ENCODE assay signal across 18 cellular contexts in the genomic region with DNA sequence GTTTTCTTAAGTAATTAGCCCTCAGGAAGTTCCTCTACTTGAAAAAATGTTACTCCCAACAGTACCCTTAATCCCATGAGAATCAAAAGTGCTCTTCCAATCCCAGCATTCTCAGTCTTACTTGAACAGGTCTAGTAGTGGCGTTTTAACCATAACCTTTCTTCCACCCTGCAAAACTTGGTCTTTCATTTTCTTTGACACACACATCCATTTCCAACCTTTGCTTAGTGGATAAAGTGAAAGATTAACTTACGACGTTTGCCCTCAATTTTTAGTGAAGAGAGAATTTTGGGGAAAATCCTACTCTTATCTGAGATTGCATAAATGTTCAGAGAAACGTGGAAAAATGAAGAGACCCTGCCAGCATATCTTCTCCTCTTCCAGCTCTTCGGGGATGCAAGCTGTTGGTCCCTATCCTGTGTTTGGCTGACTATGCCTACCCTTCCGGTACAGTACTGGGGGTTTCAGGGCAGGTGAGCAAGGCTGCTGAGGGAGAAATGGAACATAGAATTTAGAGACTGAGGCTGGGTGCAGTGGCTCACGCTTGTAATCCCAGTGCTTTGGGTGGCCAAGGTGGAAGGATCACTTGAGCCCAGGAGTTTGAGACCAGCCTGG. TPM values are rescaled to one million over a fixed set of nuclear protein-coding genes. Genes with fewer than 3 reads are reported as not detected.
DNase-seq lines count a peak whose midpoint lies in the region; ATAC-seq, FAIRE-seq and TF ChIP-seq lines count a peak whose summit lies in the region.
"Had no signal": no experiment of that assay in that cellular context is flagged by ENCODE, and none has a peak within 500 bp of the region (broad histone marks: within the 10 kb centered on the region; RNA-seq: fewer than 3 reads in every experiment).

No MANE protein-coding gene starts in this region.

- H3K4me3 ChIP-seq in astrocyte (ENCODE audit: insufficient read depth, low read depth, low read length), result no peak overlapping the region
- peak overlapping the region; percentile 27 for H3K4me3 ChIP-seq in left ventricle myocardium inferior
- no peak overlapping the region for H3K4me3 ChIP-seq in aorta (ENCODE audit: low read length in 2 of 2)
- H3K4me3 ChIP-seq: sigmoid colon had no signal

- ATAC-seq in omental fat pad (ENCODE audit: low FRiP score) (peak; percentile 33), aorta (ENCODE audit: low FRiP score) (peak; percentile 47), GM19328 (IDR thresholded peaks at IDR 0.05; ENCODE audit: unreplicated experiment) (no peak)
- no peak for ATAC-seq in activated CD8-positive, alpha-beta T cell treated with anti-CD3 and anti-CD28 coated beads, Interleukin-2, amount 10 ng/mL, durations not matched to agents 7 days and 5 days
- ATAC-seq: activated CD4-positive, CD25-positive, alpha-beta regulatory T cell treated with anti-CD3 and anti-CD28 coated beads, Interleukin-2, amount 50 U/mL, for 24 hours; CD8-positive, alpha-beta T cell; HCT116 had no signal

- intact Hi-C loops in left ventricle myocardium inferior (cut with micrococcal nuclease) (no loop called here), aorta (cut with DNase I) (no loop called here)

- peaks cover 24% of the 10 kb centered on the region for H3K36me3 Mint-ChIP-seq in astrocyte (ENCODE audit: low read depth, unreplicated experiment)
- H3K36me3 Mint-ChIP-seq in activated CD8-positive, alpha-beta T cell treated with anti-CD3 and anti-CD28 coated beads, Interleukin-2, amount 10 ng/mL, durations not matched to agents 7 days and 5 days (ENCODE audit: low read depth), result peaks cover 37% of the 10 kb centered on the region

- no peak for FAIRE-seq in astrocyte (lab: Jason Lieb, UNC)
- FAIRE-seq: frontal cortex had no signal

- no peak overlapping the region for H2AFZ ChIP-seq in astrocyte (ENCODE audit: low read depth, low read length)

- H3K27ac Mint-ChIP-seq in astrocyte (ENCODE audit: unreplicated experiment), result peak overlapping the region; percentile 62
- H3K27ac Mint-ChIP-seq in activated CD8-positive, alpha-beta T cell treated with anti-CD3 and anti-CD28 coated beads, Interleukin-2, amount 10 ng/mL, durations not matched to agents 7 days and 5 days, result no peak overlapping the region
- H3K27ac Mint-ChIP-seq: CD8-positive, alpha-beta T cell had no signal

- no peak overlapping the region for H3K4me3 Mint-ChIP-seq in astrocyte (ENCODE audit: unreplicated experiment)
- no peak overlapping the region for H3K4me3 Mint-ChIP-seq in activated CD8-positive, alpha-beta T cell treated with anti-CD3 and anti-CD28 coated beads, Interleukin-2, amount 10 ng/mL, durations not matched to agents 7 days and 5 days
- H3K4me3 Mint-ChIP-seq: CD8-positive, alpha-beta T cell had no signal

- no peaks in the 10 kb centered on the region for H3K27me3 ChIP-seq in astrocyte (ENCODE audit: insufficient read depth, low read length)
- no peaks in the 10 kb centered on the region for H3K27me3 ChIP-seq in left ventricle myocardium inferior (ENCODE audit: low read depth)
- H3K27me3 ChIP-seq in aorta (ENCODE audit: control insufficient read depth in 1 of 2, insufficient read depth in 2 of 2, low read length in 1 of 2), result no peaks in the 10 kb centered on the region
- H3K27me3 ChIP-seq: sigmoid colon had no signal

- H3K9me3 Mint-ChIP-seq in astrocyte (ENCODE audit: unreplicated experiment), result no peaks in the 10 kb centered on the region
- no peaks in the 10 kb centered on the region for H3K9me3 Mint-ChIP-seq in activated CD8-positive, alpha-beta T cell treated with anti-CD3 and anti-CD28 coated beads, Interleukin-2, amount 10 ng/mL, durations not matched to agents 7 days and 5 days (ENCODE audit: insufficient read depth)
- H3K9me3 Mint-ChIP-seq: CD8-positive, alpha-beta T cell had no signal

- CTCF ChIA-PET in activated CD8-positive, alpha-beta T cell treated with anti-CD3 and anti-CD28 coated beads, Interleukin-2, amount 10 ng/mL, durations not matched to agents 7 days and 5 days (lab: Charles Lee), result no interaction called here

- POLR2A ChIA-PET in activated CD8-positive, alpha-beta T cell treated with anti-CD3 and anti-CD28 coated beads, Interleukin-2, amount 10 ng/mL, durations not matched to agents 7 days and 5 days (lab: Charles Lee), result no interaction called here

- H4K20me1 ChIP-seq in astrocyte (ENCODE audit: insufficient read depth, low read length), result peaks cover 42% of the 10 kb centered on the region

- TF ChIP-seq CTCF in astrocyte (IDR thresholded peaks at IDR 0.05; ENCODE audit: insufficient read depth, low read depth, low read length) (no peak), left ventricle myocardium inferior (IDR thresholded peaks at IDR 0.05; ENCODE audit: borderline replicate concordance) (no peak), omental fat pad (IDR thresholded peaks at IDR 0.05) (no peak)

- peaks cover 35% of the 10 kb centered on the region for H3K79me2 ChIP-seq in astrocyte (ENCODE audit: insufficient read depth, low read length)

- H3K4me1 ChIP-seq in astrocyte (ENCODE audit: insufficient read depth, low read length), result peaks cover 5% of the 10 kb centered on the region
- peaks cover 83% of the 10 kb centered on the region for H3K4me1 ChIP-seq in left ventricle myocardium inferior
- H3K4me1 ChIP-seq in aorta (ENCODE audit: control insufficient read depth in 1 of 2, insufficient read depth in 2 of 2, low read length in 2 of 2), result peaks cover 0 to 8% of the 10 kb centered on the region in 2 donors

- H3K27me3 Mint-ChIP-seq in astrocyte (ENCODE audit: low read depth, unreplicated experiment), result no peaks in the 10 kb centered on the region
- H3K27me3 Mint-ChIP-seq in activated CD8-positive, alpha-beta T cell treated with anti-CD3 and anti-CD28 coated beads, Interleukin-2, amount 10 ng/mL, durations not matched to agents 7 days and 5 days (ENCODE audit: low read depth), result no peaks in the 10 kb centered on the region
- H3K27me3 Mint-ChIP-seq: naive B cell had no signal

- H3K4me1 Mint-ChIP-seq in astrocyte (ENCODE audit: low read depth, unreplicated experiment), result peaks cover 49% of the 10 kb centered on the region
- peaks cover 23% of the 10 kb centered on the region for H3K4me1 Mint-ChIP-seq in activated CD8-positive, alpha-beta T cell treated with anti-CD3 and anti-CD28 coated beads, Interleukin-2, amount 10 ng/mL, durations not matched to agents 7 days and 5 days (ENCODE audit: low read depth)

- H3K4me2 ChIP-seq in astrocyte (ENCODE audit: low read length), result no peak overlapping the region

- H3K27ac ChIP-seq in astrocyte (ENCODE audit: low read depth, low read length) (no peak overlapping the region), left ventricle myocardium inferior (replicated peaks) (peak overlapping the region; percentile 75), aorta (ENCODE audit: low read depth in 1 of 2, low read length in 2 of 2) (no peak overlapping the region)

- no peaks in the 10 kb centered on the region for H3K36me3 ChIP-seq in astrocyte (ENCODE audit: insufficient read depth, low read length)
- peaks cover 5% of the 10 kb centered on the region for H3K36me3 ChIP-seq in left ventricle myocardium inferior
- H3K36me3 ChIP-seq in aorta (ENCODE audit: control insufficient read depth in 1 of 2, insufficient read depth in 2 of 2, low read length in 1 of 2), result no peaks in the 10 kb centered on the region

- no peak for DNase-seq in astrocyte (ENCODE audit: low read depth)
- DNase-seq in left ventricle myocardium inferior, result no peak
- DNase-seq in omental fat pad (ENCODE audit: low spot score), result no peak
- DNase-seq in aorta, result no peak
- no peak for DNase-seq in activated CD8-positive, alpha-beta T cell treated with anti-CD3 and anti-CD28 coated beads, Interleukin-2, amount 10 ng/mL, durations not matched to agents 7 days and 5 days
- DNase-seq in NCI-H510A (lab: John Stamatoyannopoulos, UW), result no peak
- DNase-seq: activated naive CD4-positive, alpha-beta T cell treated with Interleukin-2 at 50 U/mL for 16 hours; activated T-cell treated with anti-CD3 and anti-CD28 coated beads, Interleukin-2, amount 50 U/mL, for 1 hour; CD8-positive, alpha-beta T cell; GDM1; naive B cell; NCI-H146; NCI-H2171; sigmoid colon had no signal

- WGBS in aorta, 2 donors, result 62 to 72% methylated on average over 7 of the region's 7 CpGs

- no peaks in the 10 kb centered on the region for H3K9me3 ChIP-seq in astrocyte (ENCODE audit: insufficient read depth, low read depth, low read length)
- no peaks in the 10 kb centered on the region for H3K9me3 ChIP-seq in left ventricle myocardium inferior (replicated peaks)
- H3K9me3 ChIP-seq in aorta (ENCODE audit: control insufficient read depth, low read length), result no peaks in the 10 kb centered on the region
- H3K9me3 ChIP-seq: sigmoid colon had no signal

- H3K9ac ChIP-seq in astrocyte (ENCODE audit: low read length), result no peak overlapping the region

RNA-seq across cellular contexts. Expression of a gene that starts 18.8 kb away (rescaled TPM):
- total RNA-seq in astrocyte, result 73.6 and 75.7 TPM in 2 replicates
- total RNA-seq in left ventricle myocardium inferior, result 22.6 TPM
- total RNA-seq in omental fat pad, result 100 to 1,000 TPM; 106 to 214 (median 165) TPM
- total RNA-seq in aorta, result 10 to 100 TPM; 81.1 to 84.7 TPM
- 10 to 100 TPM; 22.4 to 41.7 TPM for polyA plus RNA-seq in aorta
- 10 to 100 TPM; 25.7 to 25.9 TPM for total RNA-seq in activated CD8-positive, alpha-beta T cell treated with anti-CD3 and anti-CD28 coated beads, Interleukin-2, amount 10 ng/mL, durations not matched to agents 7 days and 5 days

RNA-seq across cellular contexts. Expression of a gene that starts 48.1 kb away (rescaled TPM):
- total RNA-seq in astrocyte (8.4 and 9.1 TPM in 2 replicates), left ventricle myocardium inferior (1.6 TPM), omental fat pad (1 to 10 TPM; 4.3 to 7.9 (median 5.0) TPM), aorta (1 to 10 TPM; 5.1 to 8.3 TPM)
- polyA plus RNA-seq in aorta, result 1 to 10 TPM; 3.2 to 3.5 TPM
- total RNA-seq in activated CD8-positive, alpha-beta T cell treated with anti-CD3 and anti-CD28 coated beads, Interleukin-2, amount 10 ng/mL, durations not matched to agents 7 days and 5 days, result 10 to 100 TPM; 22.2 TPM

RNA-seq across cellular contexts. Expression of a gene that starts 48.3 kb away (rescaled TPM):
- 16.6 and 18.2 TPM in 2 replicates for total RNA-seq in astrocyte
- 13.4 TPM for total RNA-seq in left ventricle myocardium inferior
- 1 to 10 TPM; 2.8 to 6.1 (median 3.9) TPM for total RNA-seq in omental fat pad
- total RNA-seq in aorta, result 1 to 10 TPM; 8.2 to 8.6 TPM
- polyA plus RNA-seq in aorta, result 10 to 100 TPM; 17.3 to 18.9 TPM
- 1 to 10 TPM; 4.7 to 5.2 TPM for total RNA-seq in activated CD8-positive, alpha-beta T cell treated with anti-CD3 and anti-CD28 coated beads, Interleukin-2, amount 10 ng/mL, durations not matched to agents 7 days and 5 days

Comparison
In these comparisons a context has a peak if more than half of its experiments do, and no peak if none do; other contexts are left out.
1. ATAC-seq: peak in omental fat pad (single experiment) and aorta (single experiment); none in GM19328 (single experiment) and activated CD8-positive, alpha-beta T cell treated with anti-CD3 and anti-CD28 coated beads, Interleukin-2, amount 10 ng/mL, durations not matched to agents 7 days and 5 days (single experiment).